32 cellular contexts compared by ENCODE assay signal in genomic region chrX:132187451-132187850, GRCh38. TPM values are rescaled to one million over a fixed set of nuclear protein-coding genes. Genes with fewer than 3 reads are reported as not detected.
"Had no signal": no experiment of that assay in that cellular context is flagged by ENCODE, and none has a peak within 500 bp of the region (broad histone marks: within the 10 kb centered on the region; RNA-seq: fewer than 3 reads in every experiment).

No MANE protein-coding gene starts in this region.

- H3K4me1 Mint-ChIP-seq: natural killer cell; neural progenitor cell; stimulated activated effector memory CD8-positive, alpha-beta T cell treated with anti-CD3 and anti-CD28 coated beads, Interleukin-12 subunit alpha, Interleukin-12 subunit beta, amount 100 ng/mL, for 72 hours had no signal

- H3K9ac ChIP-seq: neural progenitor cell had no signal

- H3K9me3 Mint-ChIP-seq: dendritic cell treated with granulocyte-macrophage colony-stimulating factor and Interleukin-4, amounts not matched to agents 40 ng/mL and 50 ng/mL, for 4 days; effector memory CD8-positive, alpha-beta T cell; natural killer cell; neural progenitor cell; stimulated activated effector memory CD8-positive, alpha-beta T cell treated with anti-CD3 and anti-CD28 coated beads, Interleukin-12 subunit alpha, Interleukin-12 subunit beta, amount 100 ng/mL, for 72 hours had no signal

- H3K4me1 ChIP-seq: colonic mucosa, gastroesophageal sphincter, lower lobe of right lung, neural progenitor cell, prostate gland, sigmoid colon, stomach, thyroid gland had no signal

- H3K27ac ChIP-seq: colonic mucosa, epithelial cell of prostate, gastroesophageal sphincter, lower lobe of right lung, neural progenitor cell, prostate gland, sigmoid colon, stomach, thyroid gland had no signal

- H3K4me3 ChIP-seq: colonic mucosa, gastroesophageal sphincter, heart right ventricle, lower lobe of right lung, neural progenitor cell, prostate gland, sigmoid colon, stomach, thyroid gland had no signal

- H3K4me2 ChIP-seq: neural progenitor cell had no signal

- H3K27ac Mint-ChIP-seq: dendritic cell treated with granulocyte-macrophage colony-stimulating factor and Interleukin-4, amounts not matched to agents 40 ng/mL and 50 ng/mL, for 4 days; effector memory CD8-positive, alpha-beta T cell; natural killer cell; neural progenitor cell; stimulated activated effector memory CD8-positive, alpha-beta T cell treated with anti-CD3 and anti-CD28 coated beads, Interleukin-12 subunit alpha, Interleukin-12 subunit beta, amount 100 ng/mL, for 72 hours had no signal

- H3K27me3 Mint-ChIP-seq: effector memory CD8-positive, alpha-beta T cell had no signal

- H3K27me3 ChIP-seq: colonic mucosa, gastroesophageal sphincter, neural progenitor cell, sigmoid colon, stomach, thyroid gland had no signal

- H3K36me3 ChIP-seq: colonic mucosa, gastroesophageal sphincter, heart right ventricle, lower lobe of right lung, neural progenitor cell, prostate gland, sigmoid colon, stomach, thyroid gland had no signal

- FAIRE-seq: endometrium, islet of Langerhans had no signal

- H3K4me3 Mint-ChIP-seq: dendritic cell treated with granulocyte-macrophage colony-stimulating factor and Interleukin-4, amounts not matched to agents 40 ng/mL and 50 ng/mL, for 4 days; effector memory CD8-positive, alpha-beta T cell; natural killer cell; neural progenitor cell; stimulated activated effector memory CD8-positive, alpha-beta T cell treated with anti-CD3 and anti-CD28 coated beads, Interleukin-12 subunit alpha, Interleukin-12 subunit beta, amount 100 ng/mL, for 72 hours had no signal

- DNase-seq: central memory CD4-positive, alpha-beta T cell; colonic mucosa; effector memory CD8-positive, alpha-beta T cell; foreskin fibroblast; glutamatergic neuron; heart right ventricle; hippocampal formation; left colon; left ventricle myocardium superior; lower lobe of right lung; natural killer cell; right cardiac atrium; sigmoid colon; stimulated activated CD4-positive, alpha-beta T cell treated with anti-CD3 and anti-CD28 coated beads, Interleukin-2, amount 100 ng/mL, for 24 hours; stimulated activated CD4-positive, alpha-beta T cell treated with anti-CD3 and anti-CD28 coated beads, Interleukin-4, amount 100 ng/mL, for 24 hours; stimulated activated naive CD4-positive, alpha-beta T cell treated with Interleukin-2 at 50 U/mL for 16 hours; stomach; thyroid gland; trophoblast cell had no signal

- H3K36me3 Mint-ChIP-seq: natural killer cell; neural progenitor cell; stimulated activated effector memory CD8-positive, alpha-beta T cell treated with anti-CD3 and anti-CD28 coated beads, Interleukin-12 subunit alpha, Interleukin-12 subunit beta, amount 100 ng/mL, for 72 hours had no signal

- H3K9me3 ChIP-seq: colonic mucosa, gastroesophageal sphincter, lower lobe of right lung, prostate gland, sigmoid colon, thyroid gland had no signal

RNA-seq across cellular contexts. Expression of gene FRMD7, which starts 59.6 kb away (rescaled TPM):
- total RNA-seq: cerebellum, colonic mucosa, esophagus mucosa, gastroesophageal sphincter, kidney epithelial cell, left colon, lower lobe of right lung, mesenteric fat pad, natural killer cell, prostate gland, renal cortical epithelial cell, right cardiac atrium, stomach, thyroid gland had no signal
